8 cellular contexts compared by ENCODE assay signal in genomic region chr1:146051452-146051852, GRCh38. TPM values are rescaled to one million over a fixed set of nuclear protein-coding genes. Genes with fewer than 3 reads are reported as not detected.
A peak's percentile ranks its signal among the peaks of the same experiment; 100 is the strongest.
DNase-seq lines count a peak whose midpoint lies in the region; ATAC-seq and TF ChIP-seq lines count a peak whose summit lies in the region.

No MANE protein-coding gene starts in this region.

- H2AFZ ChIP-seq in HCT116 (ENCODE audit: low read depth, low read length, poor library complexity, severe bottlenecking) (no peak overlapping the region), smooth muscle cell (ENCODE audit: low read depth) (no peak overlapping the region)

- RAD21 ChIA-PET in HCT116 (lab: Charles Lee; ENCODE audit: low non-redundant PET in 1 of 2, low total read pairs in 2 of 2, uncharacterized antibody in 2 of 2, unreplicated experiment in 2 of 2), result no interaction called here

- no peaks in the 10 kb centered on the region for H3K9me3 ChIP-seq in HCT116 (ENCODE audit: control insufficient read depth in 1 of 2, insufficient read depth in 1 of 2, low read depth in 1 of 2, low read length in 2 of 2)
- no peaks in the 10 kb centered on the region for H3K9me3 ChIP-seq in smooth muscle cell (replicated peaks; ENCODE audit: low read depth)

- no peak overlapping the region for H3K4me3 ChIP-seq in HCT116 (replicated peaks in 1 of 2; ENCODE audit: low read depth in 1 of 2, low read length in 2 of 2)
- peak overlapping the region; percentile 52 for H3K4me3 ChIP-seq in smooth muscle cell

- H3K4me3 Mint-ChIP-seq in activated CD4-positive, alpha-beta memory T cell treated with anti-CD3 and anti-CD28 coated beads for 36 hours, result peak overlapping the region; percentile 82

- peaks cover 3 to 19% of the 10 kb centered on the region in 2 experiments; a peak in 3 of 4 replicates for H3K4me1 ChIP-seq in HCT116 (ENCODE audit: control insufficient read depth in 1 of 2, insufficient read depth in 2 of 2, low read length in 2 of 2)
- H3K4me1 ChIP-seq in smooth muscle cell (ENCODE audit: low read depth), result peaks cover 4% of the 10 kb centered on the region

- CTCF ChIA-PET in HCT116 (lab: Charles Lee), result interaction anchor here (1.0 to 2.1 kb wide), 3 partner anchors 13 to 74 kb away, joined by 4 to 6 read pairs (median 4); no protein-coding TSS in a partner anchor
- CTCF ChIA-PET in activated CD4-positive, alpha-beta memory T cell treated with anti-CD3 and anti-CD28 coated beads for 36 hours (lab: Charles Lee), result interaction anchor here (1.1 to 1.4 kb wide), 3 partner anchors 13 to 19 kb away, joined by 4 to 5 read pairs (median 4); no protein-coding TSS in a partner anchor

- BruUV-seq in HCT116 (replicated peaks; lab: Mats Ljungman, UMichigan), result no TSS peak

- peak overlapping the region; percentile 69 for H3K4me2 ChIP-seq in HCT116 (ENCODE audit: low read length)
- H3K4me2 ChIP-seq in smooth muscle cell, result peak overlapping the region; percentile 70

- no peaks in the 10 kb centered on the region for H3K9me2 ChIP-seq in HCT116 (ENCODE audit: insufficient read depth)

- H3K79me2 ChIP-seq in HCT116 (ENCODE audit: insufficient read depth, low read length), result no peaks in the 10 kb centered on the region
- no peaks in the 10 kb centered on the region for H3K79me2 ChIP-seq in smooth muscle cell (ENCODE audit: low read depth)

- DNase-seq in HCT116 (ENCODE audit: low read depth, low spot score), result no peak
- no peak for DNase-seq in activated CD4-positive, alpha-beta memory T cell treated with anti-CD3 and anti-CD28 coated beads for 36 hours
- DNase-seq in left cardiac atrium, result no peak
- DNase-seq in smooth muscle cell (lab: John Stamatoyannopoulos, UW; ENCODE audit: unreplicated experiment), result no peak
- DNase-seq in NCI-H2107 treated with DMSO at 0.1 percent for 48 hours (lab: John Stamatoyannopoulos, UW; ENCODE audit: unreplicated experiment), result no peak
- DNase-seq in LoVo (ENCODE audit: low spot score), result no peak
- DNase-seq in NCI-H2107 (lab: John Stamatoyannopoulos, UW), result no peak
- DNase-seq in HT-29 (ENCODE audit: low spot score), result no peak

- 49% methylated on average over 15 of the region's 15 CpGs for WGBS in smooth muscle cell (ENCODE audit: low lambda C conversion rate)

- H3K27ac ChIP-seq in HCT116 (ENCODE audit: low read depth, low read length) (peak overlapping the region; percentile 61), smooth muscle cell (ENCODE audit: low read depth) (peak overlapping the region; percentile 80)

- H3F3A ChIP-seq in smooth muscle cell (ENCODE audit: low read depth), result no peaks in the 10 kb centered on the region

- POLR2A ChIA-PET in HCT116 (lab: Charles Lee), result interaction anchor here (0.7 to 7.6 kb wide), 18 partner anchors 8 to 770 kb away, joined by 3 to 215 read pairs (median 6); partner anchors contain the start of genes ANKRD34A, LIX1L, PIAS3 and POLR3C
- POLR2A ChIA-PET in activated CD4-positive, alpha-beta memory T cell treated with anti-CD3 and anti-CD28 coated beads for 36 hours (lab: Charles Lee), result interaction anchor here (0.6 to 4.3 kb wide), 16 partner anchors 8 to 770 kb away, joined by 3 to 145 read pairs (median 4); partner anchors contain the start of genes ANKRD34A, HJV, PEX11B and PIAS3

- no peaks in the 10 kb centered on the region for H3K9me3 Mint-ChIP-seq in activated CD4-positive, alpha-beta memory T cell treated with anti-CD3 and anti-CD28 coated beads for 36 hours

- intact Hi-C loops in HCT116 (cut with micrococcal nuclease) (no loop called here), left cardiac atrium (cut with DNase I) (no loop called here)
- intact Hi-C loops in activated CD4-positive, alpha-beta memory T cell treated with anti-CD3 and anti-CD28 coated beads for 36 hours (cut with micrococcal nuclease), result no loop called here

- H3K27me3 ChIP-seq in HCT116 (ENCODE audit: insufficient read depth, low read length) (no peaks in the 10 kb centered on the region), smooth muscle cell (ENCODE audit: low read depth) (no peaks in the 10 kb centered on the region)

- peak overlapping the region; percentile 59 for H3K9ac ChIP-seq in HCT116 (ENCODE audit: low read length)
- H3K9ac ChIP-seq in smooth muscle cell (ENCODE audit: low read depth), result peak overlapping the region; percentile 86

- no peaks in the 10 kb centered on the region for H4K20me1 ChIP-seq in HCT116 (ENCODE audit: insufficient read depth)
- H4K20me1 ChIP-seq in smooth muscle cell (ENCODE audit: low read depth), result no peaks in the 10 kb centered on the region

- no peak for TF ChIP-seq RAD21 in HCT116 (IDR thresholded peaks at IDR 0.05; ENCODE audit: low read depth)

- TF ChIP-seq POLR2A in HCT116 (IDR thresholded peaks at IDR 0.05; ENCODE audit: borderline replicate concordance, extremely low read depth, insufficient read depth, insufficient read length), result no peak

- H3K36me3 Mint-ChIP-seq in activated CD4-positive, alpha-beta memory T cell treated with anti-CD3 and anti-CD28 coated beads for 36 hours, result peaks cover 3% of the 10 kb centered on the region

- no peak; the same call in 1 of the 2 replicates for ATAC-seq in HCT116
- ATAC-seq in left cardiac atrium, result peak; percentile 28 to 49

- TF ChIP-seq CTCF in HCT116 (IDR thresholded peaks at IDR 0.05 in 2 of 3, conservative IDR thresholded peaks at IDR 0.05 in 1 of 3; ENCODE audit: borderline replicate concordance in 1 of 3, insufficient read depth in 1 of 3, low read depth in 2 of 3, low read length in 2 of 3) (no peak), smooth muscle cell (IDR thresholded peaks at IDR 0.05; ENCODE audit: borderline replicate concordance, insufficient read depth, poor library complexity, severe bottlenecking) (no peak)

- peaks cover 32% of the 10 kb centered on the region for H3K4me1 Mint-ChIP-seq in activated CD4-positive, alpha-beta memory T cell treated with anti-CD3 and anti-CD28 coated beads for 36 hours (ENCODE audit: low read depth)

- no peaks in the 10 kb centered on the region for H3K27me3 Mint-ChIP-seq in activated CD4-positive, alpha-beta memory T cell treated with anti-CD3 and anti-CD28 coated beads for 36 hours

- peak overlapping the region; percentile 98 for H3K27ac Mint-ChIP-seq in activated CD4-positive, alpha-beta memory T cell treated with anti-CD3 and anti-CD28 coated beads for 36 hours

- H3K36me3 ChIP-seq in HCT116 (ENCODE audit: control insufficient read depth in 1 of 2, insufficient read depth in 2 of 2, low read length in 2 of 2), result no peaks in the 10 kb centered on the region
- no peaks in the 10 kb centered on the region for H3K36me3 ChIP-seq in smooth muscle cell (ENCODE audit: low read depth)

TF ChIP-seq in HCT116, 20 proteins besides CTCF, POLR2A, EP300 and RAD21 (continues in another document):
- TF ChIP-seq ATF3 (IDR thresholded peaks at IDR 0.05) (no peak), JUND (IDR thresholded peaks at IDR 0.05) (no peak), EGR1 (IDR thresholded peaks at IDR 0.05; ENCODE audit: low read depth) (no peak), POLR2AphosphoS5 (IDR thresholded peaks at IDR 0.05; ENCODE audit: low read depth, low read length) (no peak), REST (IDR thresholded peaks at IDR 0.05; ENCODE audit: low read depth) (no peak), EZH2 (IDR thresholded peaks at IDR 0.05) (no peak), ZFX (IDR thresholded peaks at IDR 0.05) (no peak)

RNA-seq across cellular contexts. Expression of gene HJV, which starts 29.9 kb away (rescaled TPM):
- total RNA-seq in HCT116 (2021; ENCODE audit: unreplicated experiment), result not detected
- not detected in 2 replicates for polyA plus RNA-seq in HCT116 (2012)
- total RNA-seq in activated CD4-positive, alpha-beta memory T cell treated with anti-CD3 and anti-CD28 coated beads for 36 hours, result not detected
- total RNA-seq in left cardiac atrium, result 10 to 100 TPM; 64.5 to 96.1 TPM
- not detected in 2 replicates for total RNA-seq in smooth muscle cell
- polyA plus RNA-seq in smooth muscle cell, result not detected in 2 replicates
- total RNA-seq in HT-29 (2014; rRNA removed; shearing (Covaris generic)), result not detected in 2 replicates

RNA-seq across cellular contexts. Expression of gene TXNIP, which starts 55.1 kb away (rescaled TPM):
- total RNA-seq in HCT116 (2021; ENCODE audit: unreplicated experiment) (2.5 TPM), left cardiac atrium (100 to 1,000 TPM; 602 to 909 TPM), smooth muscle cell (365 and 384 TPM in 2 replicates)
- not detected in 2 replicates for polyA plus RNA-seq in HCT116 (2012)
- 10 to 100 TPM; 82.6 to 88.8 TPM for total RNA-seq in activated CD4-positive, alpha-beta memory T cell treated with anti-CD3 and anti-CD28 coated beads for 36 hours
- 197 and 206 TPM in 2 replicates for polyA plus RNA-seq in smooth muscle cell
- 30.1 and 46.6 TPM in 2 replicates for total RNA-seq in HT-29 (2014; rRNA removed; shearing (Covaris generic))

Comparison
In these comparisons a context has a peak if more than half of its experiments do, and no peak if none do; other contexts are left out.
1. RNA of gene HJV, which starts 29.9 kb away (total RNA-seq): 64.5 to 96.1 TPM in left cardiac atrium; not detected in HCT116 (single experiment), not detected in activated CD4-positive, alpha-beta memory T cell treated with anti-CD3 and anti-CD28 coated beads for 36 hours, not detected in smooth muscle cell and not detected in HT-29; every median in the first group is over 10 times any median in the second.